4 cellular contexts compared by ENCODE assay signal in genomic region chr16:543301-544164, GRCh38.
A peak's percentile ranks its signal among the peaks of the same experiment; 100 is the strongest.
TF ChIP-seq lines count a peak whose summit lies in the region.

No MANE protein-coding gene starts in this region.

TF ChIP-seq in SK-N-SH, 30 proteins besides CTCF, POLR2A, EP300 and RAD21:
- TF ChIP-seq, protein P1, sequence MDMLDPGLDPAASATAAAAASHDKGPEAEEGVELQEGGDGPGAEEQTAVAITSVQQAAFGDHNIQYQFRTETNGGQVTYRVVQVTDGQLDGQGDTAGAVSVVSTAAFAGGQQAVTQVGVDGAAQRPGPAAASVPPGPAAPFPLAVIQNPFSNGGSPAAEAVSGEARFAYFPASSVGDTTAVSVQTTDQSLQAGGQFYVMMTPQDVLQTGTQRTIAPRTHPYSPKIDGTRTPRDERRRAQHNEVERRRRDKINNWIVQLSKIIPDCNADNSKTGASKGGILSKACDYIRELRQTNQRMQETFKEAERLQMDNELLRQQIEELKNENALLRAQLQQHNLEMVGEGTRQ (IDR thresholded peaks at IDR 0.05; ENCODE audit: borderline replicate concordance, low read depth, low read length) = no peak
- TF ChIP-seq IRF3 (IDR thresholded peaks at IDR 0.05; ENCODE audit: low read depth, low read length) = no peak
- TF ChIP-seq MXI1 (IDR thresholded peaks at IDR 0.05; ENCODE audit: low read depth, low read length) = peak; percentile 62; the same call in 1 of the 2 replicates

TF ChIP-seq in SK-N-SH treated with all-trans-retinoic acid at 6 μM for 48 hours, 23 proteins besides CTCF, POLR2A, EP300 and RAD21 (continues in another document):
- TF ChIP-seq ARNTL (CRISPR knock-in tag; IDR thresholded peaks at IDR 0.05; ENCODE audit: borderline replicate concordance, low read depth) (no peak), ZNF565 (CRISPR knock-in tag; conservative IDR thresholded peaks at IDR 0.05; ENCODE audit: low read depth) (no peak), ZNF70 (CRISPR knock-in tag; IDR thresholded peaks at IDR 0.05) (no peak), ZC3H10 (CRISPR knock-in tag; IDR thresholded peaks at IDR 0.05) (no peak), CSDC2 (CRISPR knock-in tag; IDR thresholded peaks at IDR 0.05) (no peak), GLIS3 (CRISPR knock-in tag; IDR thresholded peaks at IDR 0.05) (no peak), TOX (CRISPR knock-in tag; IDR thresholded peaks at IDR 0.05; ENCODE audit: borderline replicate concordance) (no peak), PATZ1 (CRISPR knock-in tag; IDR thresholded peaks at IDR 0.05; ENCODE audit: borderline replicate concordance) (no peak), CSRNP3 (CRISPR knock-in tag; IDR thresholded peaks at IDR 0.05) (no peak), ZFP3 (CRISPR knock-in tag; IDR thresholded peaks at IDR 0.05) (no peak), TCF4 (CRISPR knock-in tag; IDR thresholded peaks at IDR 0.05; ENCODE audit: borderline replicate concordance) (no peak)
- TF ChIP-seq, protein P2, sequence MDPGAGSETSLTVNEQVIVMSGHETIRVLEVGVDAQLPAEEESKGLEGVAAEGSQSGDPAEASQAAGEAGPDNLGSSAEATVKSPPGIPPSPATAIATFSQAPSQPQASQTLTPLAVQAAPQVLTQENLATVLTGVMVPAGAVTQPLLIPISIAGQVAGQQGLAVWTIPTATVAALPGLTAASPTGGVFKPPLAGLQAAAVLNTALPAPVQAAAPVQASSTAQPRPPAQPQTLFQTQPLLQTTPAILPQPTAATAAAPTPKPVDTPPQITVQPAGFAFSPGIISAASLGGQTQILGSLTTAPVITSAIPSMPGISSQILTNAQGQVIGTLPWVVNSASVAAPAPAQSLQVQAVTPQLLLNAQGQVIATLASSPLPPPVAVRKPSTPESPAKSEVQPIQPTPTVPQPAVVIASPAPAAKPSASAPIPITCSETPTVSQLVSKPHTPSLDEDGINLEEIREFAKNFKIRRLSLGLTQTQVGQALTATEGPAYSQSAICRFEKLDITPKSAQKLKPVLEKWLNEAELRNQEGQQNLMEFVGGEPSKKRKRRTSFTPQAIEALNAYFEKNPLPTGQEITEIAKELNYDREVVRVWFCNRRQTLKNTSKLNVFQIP (CRISPR knock-in tag; IDR thresholded peaks at IDR 0.05; ENCODE audit: borderline replicate concordance, low read depth) = no peak

TF ChIP-seq in WTC11, 78 proteins besides CTCF, POLR2A, EP300 and RAD21 (continued from another document):
- peak; percentile 42; the same call in 1 of the 2 replicates for TF ChIP-seq GABPB1 (CRISPR knock-in tag; IDR thresholded peaks at IDR 0.05)

TF ChIP-seq in liver, 16 proteins besides CTCF, POLR2A, EP300 and RAD21:
- TF ChIP-seq MAX (IDR thresholded peaks at IDR 0.05) = no peak
- no peak for TF ChIP-seq ZBTB33 (IDR thresholded peaks at IDR 0.05)
- no peak for TF ChIP-seq JUND (IDR thresholded peaks at IDR 0.05)
- TF ChIP-seq, protein P3, sequence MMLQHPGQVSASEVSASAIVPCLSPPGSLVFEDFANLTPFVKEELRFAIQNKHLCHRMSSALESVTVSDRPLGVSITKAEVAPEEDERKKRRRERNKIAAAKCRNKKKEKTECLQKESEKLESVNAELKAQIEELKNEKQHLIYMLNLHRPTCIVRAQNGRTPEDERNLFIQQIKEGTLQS (IDR thresholded peaks at IDR 0.05) = no peak
- TF ChIP-seq SP1 (IDR thresholded peaks at IDR 0.05) = peak; percentile 89
- TF ChIP-seq, protein P4, sequence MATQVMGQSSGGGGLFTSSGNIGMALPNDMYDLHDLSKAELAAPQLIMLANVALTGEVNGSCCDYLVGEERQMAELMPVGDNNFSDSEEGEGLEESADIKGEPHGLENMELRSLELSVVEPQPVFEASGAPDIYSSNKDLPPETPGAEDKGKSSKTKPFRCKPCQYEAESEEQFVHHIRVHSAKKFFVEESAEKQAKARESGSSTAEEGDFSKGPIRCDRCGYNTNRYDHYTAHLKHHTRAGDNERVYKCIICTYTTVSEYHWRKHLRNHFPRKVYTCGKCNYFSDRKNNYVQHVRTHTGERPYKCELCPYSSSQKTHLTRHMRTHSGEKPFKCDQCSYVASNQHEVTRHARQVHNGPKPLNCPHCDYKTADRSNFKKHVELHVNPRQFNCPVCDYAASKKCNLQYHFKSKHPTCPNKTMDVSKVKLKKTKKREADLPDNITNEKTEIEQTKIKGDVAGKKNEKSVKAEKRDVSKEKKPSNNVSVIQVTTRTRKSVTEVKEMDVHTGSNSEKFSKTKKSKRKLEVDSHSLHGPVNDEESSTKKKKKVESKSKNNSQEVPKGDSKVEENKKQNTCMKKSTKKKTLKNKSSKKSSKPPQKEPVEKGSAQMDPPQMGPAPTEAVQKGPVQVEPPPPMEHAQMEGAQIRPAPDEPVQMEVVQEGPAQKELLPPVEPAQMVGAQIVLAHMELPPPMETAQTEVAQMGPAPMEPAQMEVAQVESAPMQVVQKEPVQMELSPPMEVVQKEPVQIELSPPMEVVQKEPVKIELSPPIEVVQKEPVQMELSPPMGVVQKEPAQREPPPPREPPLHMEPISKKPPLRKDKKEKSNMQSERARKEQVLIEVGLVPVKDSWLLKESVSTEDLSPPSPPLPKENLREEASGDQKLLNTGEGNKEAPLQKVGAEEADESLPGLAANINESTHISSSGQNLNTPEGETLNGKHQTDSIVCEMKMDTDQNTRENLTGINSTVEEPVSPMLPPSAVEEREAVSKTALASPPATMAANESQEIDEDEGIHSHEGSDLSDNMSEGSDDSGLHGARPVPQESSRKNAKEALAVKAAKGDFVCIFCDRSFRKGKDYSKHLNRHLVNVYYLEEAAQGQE (IDR thresholded peaks at IDR 0.05) = no peak
- peak; percentile 92 for TF ChIP-seq HNF4G (IDR thresholded peaks at IDR 0.05)
- TF ChIP-seq TAF1 (conservative IDR thresholded peaks at IDR 0.05) = no peak
- TF ChIP-seq YY1 (IDR thresholded peaks at IDR 0.05) = no peak
- TF ChIP-seq FOXA1 (IDR thresholded peaks at IDR 0.05) = no peak
- TF ChIP-seq HNF4A (conservative IDR thresholded peaks at IDR 0.05) = peak; percentile 97
- TF ChIP-seq RXRA (IDR thresholded peaks at IDR 0.05) = peak in 1 of 2 donors; percentile 74
- TF ChIP-seq NR2F2 (IDR thresholded peaks at IDR 0.05) = no peak
- no peak for TF ChIP-seq EGR1 (IDR thresholded peaks at IDR 0.05; ENCODE audit: low read depth in 2 of 2)
